Comparison of ENCODE assay signal across 15 cellular contexts in genomic region chr3:23495507-23495906, GRCh38.
DNase-seq lines count a peak whose midpoint lies in the region; ATAC-seq, FAIRE-seq and TF ChIP-seq lines count a peak whose summit lies in the region.
"Had no signal": no experiment of that assay in that cellular context is flagged by ENCODE, and none has a peak within 500 bp of the region (broad histone marks: within the 10 kb centered on the region; RNA-seq: fewer than 3 reads in every experiment).

No MANE protein-coding gene starts in this region.

- peaks cover 11% of the 10 kb centered on the region for H3K4me1 Mint-ChIP-seq in MCF 10A (ENCODE audit: insufficient read depth, unreplicated experiment)
- H3K4me1 Mint-ChIP-seq: activated CD4-positive, alpha-beta memory T cell treated with anti-CD3 and anti-CD28 coated beads, Interleukin-2, amount 10 ng/mL, durations not matched to agents 7 days and 5 days; immature natural killer cell; nephron progenitor cell had no signal

- H3K9me3 Mint-ChIP-seq in MCF 10A (ENCODE audit: unreplicated experiment), result no peaks in the 10 kb centered on the region
- H3K9me3 Mint-ChIP-seq: activated CD4-positive, alpha-beta memory T cell treated with anti-CD3 and anti-CD28 coated beads, Interleukin-2, amount 10 ng/mL, durations not matched to agents 7 days and 5 days; immature natural killer cell; nephron progenitor cell had no signal

- H3K9me3 ChIP-seq in breast epithelium (no peaks in the 10 kb centered on the region), left ventricle myocardium inferior (replicated peaks) (no peaks in the 10 kb centered on the region), body of pancreas (no peaks in the 10 kb centered on the region)
- H3K9me3 ChIP-seq: Peyer's patch, tibial artery had no signal

- intact Hi-C loops in MCF 10A (cut with micrococcal nuclease) (no loop called here), breast epithelium (cut with DNase I; ENCODE audit: low total_unique reads) (no loop called here), left ventricle myocardium inferior (cut with micrococcal nuclease) (no loop called here), body of pancreas (cut with DNase I) (no loop called here)

- no peak for FAIRE-seq in frontal cortex (lab: Jason Lieb, UNC)
- FAIRE-seq: A204.1 had no signal

- BruUV-seq in MCF 10A (replicated peaks; lab: Mats Ljungman, UMichigan), result no TSS peak

- 76 to 94% methylated on average over 1 of the region's 1 CpG for WGBS in body of pancreas, 2 donors

- no peak overlapping the region for H3K27ac Mint-ChIP-seq in MCF 10A (ENCODE audit: low read depth, unreplicated experiment)
- H3K27ac Mint-ChIP-seq: activated CD4-positive, alpha-beta memory T cell treated with anti-CD3 and anti-CD28 coated beads, Interleukin-2, amount 10 ng/mL, durations not matched to agents 7 days and 5 days; immature natural killer cell; nephron progenitor cell had no signal

- CTCF ChIA-PET in MCF 10A (lab: Yijun Ruan, JAX), result interaction anchor here (0.9 kb wide), 1 partner anchor 26 kb away, joined by 4 read pairs; no protein-coding TSS in a partner anchor

- no peak overlapping the region for H3K4me3 Mint-ChIP-seq in MCF 10A (ENCODE audit: unreplicated experiment)
- H3K4me3 Mint-ChIP-seq: activated CD4-positive, alpha-beta memory T cell treated with anti-CD3 and anti-CD28 coated beads, Interleukin-2, amount 10 ng/mL, durations not matched to agents 7 days and 5 days; immature natural killer cell; nephron progenitor cell had no signal

- no peak overlapping the region for H3K4me3 ChIP-seq in breast epithelium
- no peak overlapping the region for H3K4me3 ChIP-seq in left ventricle myocardium inferior
- no peak overlapping the region for H3K4me3 ChIP-seq in body of pancreas
- H3K4me3 ChIP-seq: Peyer's patch, tibial artery had no signal

- POLR2A ChIA-PET in MCF 10A (lab: Yijun Ruan, JAX), result no interaction called here

- H3K36me3 ChIP-seq in breast epithelium (no peaks in the 10 kb centered on the region), left ventricle myocardium inferior (no peaks in the 10 kb centered on the region), body of pancreas (replicated peaks in 1 of 2; ENCODE audit: insufficient read depth in 1 of 2, low read depth in 2 of 2) (no peaks in the 10 kb centered on the region)
- H3K36me3 ChIP-seq: Peyer's patch, tibial artery had no signal

- H3K36me3 Mint-ChIP-seq in MCF 10A (ENCODE audit: insufficient read depth, unreplicated experiment), result no peaks in the 10 kb centered on the region
- H3K36me3 Mint-ChIP-seq: immature natural killer cell had no signal

- no peak overlapping the region for H3K27ac ChIP-seq in breast epithelium
- peak overlapping the region; percentile 69 for H3K27ac ChIP-seq in left ventricle myocardium inferior (replicated peaks)
- no peak overlapping the region for H3K27ac ChIP-seq in body of pancreas
- H3K27ac ChIP-seq: Peyer's patch, tibial artery had no signal

- peak; percentile 4 for DNase-seq in MCF 10A (ENCODE audit: unreplicated experiment)
- DNase-seq in breast epithelium (ENCODE audit: low spot score in 2 of 2), result no peak
- peak; percentile 58 for DNase-seq in amniotic epithelial cell (ENCODE audit: low read depth)
- no peak for DNase-seq in left ventricle myocardium inferior
- DNase-seq in central memory CD4-positive, alpha-beta T cell, result no peak
- no peak for DNase-seq in frontal cortex (ENCODE audit: low spot score in 2 of 2)
- no peak for DNase-seq in body of pancreas
- no peak for DNase-seq in putamen (ENCODE audit: low spot score)
- DNase-seq: activated CD4-positive, alpha-beta memory T cell treated with anti-CD3 and anti-CD28 coated beads, Interleukin-2, amount 10 ng/mL, durations not matched to agents 7 days and 5 days; activated effector memory CD4-positive, alpha-beta T cell treated with anti-CD3 and anti-CD28 coated beads, Interleukin-2, amount 50 U/mL, for 16 hours; immature natural killer cell; nephron progenitor cell; Peyer's patch; tibial artery had no signal

- H3K27me3 ChIP-seq in breast epithelium (no peaks in the 10 kb centered on the region), left ventricle myocardium inferior (ENCODE audit: low read depth) (no peaks in the 10 kb centered on the region), body of pancreas (no peaks in the 10 kb centered on the region)
- H3K27me3 ChIP-seq: Peyer's patch, tibial artery had no signal

- no peaks in the 10 kb centered on the region for H3K27me3 Mint-ChIP-seq in MCF 10A (ENCODE audit: insufficient read depth, unreplicated experiment)
- H3K27me3 Mint-ChIP-seq: activated CD4-positive, alpha-beta memory T cell treated with anti-CD3 and anti-CD28 coated beads, Interleukin-2, amount 10 ng/mL, durations not matched to agents 7 days and 5 days had no signal

- H3K4me1 ChIP-seq in breast epithelium (no peaks in the 10 kb centered on the region), left ventricle myocardium inferior (peaks cover 43% of the 10 kb centered on the region), body of pancreas (peaks cover 10% of the 10 kb centered on the region)
- H3K4me1 ChIP-seq: Peyer's patch had no signal

- TF ChIP-seq CTCF in MCF 10A (IDR thresholded peaks at IDR 0.05; ENCODE audit: unreplicated experiment), result no peak
- TF ChIP-seq CTCF in breast epithelium (IDR thresholded peaks at IDR 0.05), result no peak
- no peak for TF ChIP-seq CTCF in left ventricle myocardium inferior (IDR thresholded peaks at IDR 0.05; ENCODE audit: borderline replicate concordance)
- no peak for TF ChIP-seq CTCF in body of pancreas (IDR thresholded peaks at IDR 0.05)

- TF ChIP-seq POLR2A in breast epithelium (IDR thresholded peaks at IDR 0.05), result no peak
- TF ChIP-seq POLR2A in body of pancreas (IDR thresholded peaks at IDR 0.05), result no peak

- no peak for ATAC-seq in body of pancreas

Comparison
In these comparisons a context has a peak if more than half of its experiments do, and no peak if none do; other contexts are left out.
1. DNase-seq: peak in MCF 10A (single experiment) and amniotic epithelial cell (single experiment); none in breast epithelium (0 of 2), left ventricle myocardium inferior (single experiment), central memory CD4-positive, alpha-beta T cell (single experiment), frontal cortex (0 of 2), body of pancreas (0 of 4) and putamen (single experiment).